In the genomic region with DNA sequence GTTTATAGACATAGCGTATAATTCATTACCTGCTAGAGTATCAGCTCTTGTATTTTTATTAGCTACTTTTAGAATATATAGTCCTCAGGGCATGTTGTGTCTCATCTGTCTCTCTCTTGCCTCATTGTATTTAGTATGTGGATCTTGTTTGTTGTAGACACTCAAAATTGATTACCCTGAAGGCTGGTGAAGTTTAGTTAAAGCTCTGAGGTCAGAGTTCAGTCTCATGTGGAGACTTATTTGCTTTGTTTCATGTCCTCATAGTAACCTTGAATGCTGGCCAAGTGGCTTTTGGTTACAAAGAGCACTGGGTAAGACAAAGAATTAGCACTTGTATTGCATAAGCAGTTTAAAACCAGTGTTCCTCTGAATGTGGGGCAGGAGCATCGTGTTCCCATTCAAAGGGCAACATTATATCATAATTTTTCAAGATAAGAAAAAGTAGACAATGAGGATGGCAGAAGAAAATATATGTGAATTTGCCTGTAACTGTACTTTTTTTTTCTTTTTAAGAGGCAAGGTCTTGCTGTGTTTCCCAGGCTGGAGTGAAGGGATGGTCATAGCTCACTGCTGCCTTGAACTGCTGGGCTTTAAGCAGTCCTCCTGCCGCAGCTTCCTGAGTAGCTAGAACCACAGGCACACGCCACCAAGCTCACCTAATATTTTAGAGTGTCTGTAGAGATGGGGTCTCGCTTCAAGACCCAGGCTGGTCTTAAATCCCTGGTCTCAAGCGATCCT, we compare ENCODE assay signal across 1 cellular context.
TF ChIP-seq lines count a peak whose summit lies in the region.

No MANE protein-coding gene starts in this region.

TF ChIP-seq in K562, 482 proteins besides CTCF, POLR2A, EP300 and RAD21 (continues in another document):
- TF ChIP-seq, protein P1, sequence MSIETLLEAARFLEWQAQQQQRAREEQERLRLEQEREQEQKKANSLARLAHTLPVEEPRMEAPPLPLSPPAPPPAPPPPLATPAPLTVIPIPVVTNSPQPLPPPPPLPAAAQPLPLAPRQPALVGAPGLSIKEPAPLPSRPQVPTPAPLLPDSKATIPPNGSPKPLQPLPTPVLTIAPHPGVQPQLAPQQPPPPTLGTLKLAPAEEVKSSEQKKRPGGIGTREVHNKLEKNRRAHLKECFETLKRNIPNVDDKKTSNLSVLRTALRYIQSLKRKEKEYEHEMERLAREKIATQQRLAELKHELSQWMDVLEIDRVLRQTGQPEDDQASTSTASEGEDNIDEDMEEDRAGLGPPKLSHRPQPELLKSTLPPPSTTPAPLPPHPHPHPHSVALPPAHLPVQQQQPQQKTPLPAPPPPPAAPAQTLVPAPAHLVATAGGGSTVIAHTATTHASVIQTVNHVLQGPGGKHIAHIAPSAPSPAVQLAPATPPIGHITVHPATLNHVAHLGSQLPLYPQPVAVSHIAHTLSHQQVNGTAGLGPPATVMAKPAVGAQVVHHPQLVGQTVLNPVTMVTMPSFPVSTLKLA (conservative IDR thresholded peaks at IDR 0.05): 0 out of 4 replicates have a peak, but pooled peaks of 1 of the 2 experiments have one; percentile 25
- TF ChIP-seq TBL1XR1 (IDR thresholded peaks at IDR 0.05; ENCODE audit: low read length in 2 of 2): no peak
- no peak for TF ChIP-seq ZNF436 (CRISPR knock-in tag; IDR thresholded peaks at IDR 0.05)
- TF ChIP-seq ZNF507 (tag; conservative IDR thresholded peaks at IDR 0.05): no peak
- peak; percentile 39 for TF ChIP-seq NFIC (IDR thresholded peaks at IDR 0.05)
- TF ChIP-seq TAF9B (IDR thresholded peaks at IDR 0.05; ENCODE audit: partially characterized antibody): peak; percentile 18
- no peak for TF ChIP-seq ZNF3 (CRISPR knock-in tag; IDR thresholded peaks at IDR 0.05)
- TF ChIP-seq, protein P2, sequence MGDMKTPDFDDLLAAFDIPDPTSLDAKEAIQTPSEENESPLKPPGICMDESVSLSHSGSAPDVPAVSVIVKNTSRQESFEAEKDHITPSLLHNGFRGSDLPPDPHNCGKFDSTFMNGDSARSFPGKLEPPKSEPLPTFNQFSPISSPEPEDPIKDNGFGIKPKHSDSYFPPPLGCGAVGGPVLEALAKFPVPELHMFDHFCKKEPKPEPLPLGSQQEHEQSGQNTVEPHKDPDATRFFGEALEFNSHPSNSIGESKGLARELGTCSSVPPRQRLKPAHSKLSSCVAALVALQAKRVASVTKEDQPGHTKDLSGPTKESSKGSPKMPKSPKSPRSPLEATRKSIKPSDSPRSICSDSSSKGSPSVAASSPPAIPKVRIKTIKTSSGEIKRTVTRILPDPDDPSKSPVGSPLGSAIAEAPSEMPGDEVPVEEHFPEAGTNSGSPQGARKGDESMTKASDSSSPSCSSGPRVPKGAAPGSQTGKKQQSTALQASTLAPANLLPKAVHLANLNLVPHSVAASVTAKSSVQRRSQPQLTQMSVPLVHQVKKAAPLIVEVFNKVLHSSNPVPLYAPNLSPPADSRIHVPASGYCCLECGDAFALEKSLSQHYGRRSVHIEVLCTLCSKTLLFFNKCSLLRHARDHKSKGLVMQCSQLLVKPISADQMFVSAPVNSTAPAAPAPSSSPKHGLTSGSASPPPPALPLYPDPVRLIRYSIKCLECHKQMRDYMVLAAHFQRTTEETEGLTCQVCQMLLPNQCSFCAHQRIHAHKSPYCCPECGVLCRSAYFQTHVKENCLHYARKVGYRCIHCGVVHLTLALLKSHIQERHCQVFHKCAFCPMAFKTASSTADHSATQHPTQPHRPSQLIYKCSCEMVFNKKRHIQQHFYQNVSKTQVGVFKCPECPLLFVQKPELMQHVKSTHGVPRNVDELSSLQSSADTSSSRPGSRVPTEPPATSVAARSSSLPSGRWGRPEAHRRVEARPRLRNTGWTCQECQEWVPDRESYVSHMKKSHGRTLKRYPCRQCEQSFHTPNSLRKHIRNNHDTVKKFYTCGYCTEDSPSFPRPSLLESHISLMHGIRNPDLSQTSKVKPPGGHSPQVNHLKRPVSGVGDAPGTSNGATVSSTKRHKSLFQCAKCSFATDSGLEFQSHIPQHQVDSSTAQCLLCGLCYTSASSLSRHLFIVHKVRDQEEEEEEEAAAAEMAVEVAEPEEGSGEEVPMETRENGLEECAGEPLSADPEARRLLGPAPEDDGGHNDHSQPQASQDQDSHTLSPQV (IDR thresholded peaks at IDR 0.05): peak; percentile 35; the same call in 1 of the 2 replicates
- peak; percentile 67 for TF ChIP-seq CEBPB (tag; IDR thresholded peaks at IDR 0.05)
- TF ChIP-seq ZNF668 (CRISPR knock-in tag; IDR thresholded peaks at IDR 0.05): 0 out of 2 replicates have a peak, but pooled peaks have one; percentile 23
- 0 out of 2 replicates have a peak, but pooled peaks have one; percentile 34 for TF ChIP-seq GATAD2B (IDR thresholded peaks at IDR 0.05; ENCODE audit: borderline replicate concordance)
- TF ChIP-seq, protein P3, sequence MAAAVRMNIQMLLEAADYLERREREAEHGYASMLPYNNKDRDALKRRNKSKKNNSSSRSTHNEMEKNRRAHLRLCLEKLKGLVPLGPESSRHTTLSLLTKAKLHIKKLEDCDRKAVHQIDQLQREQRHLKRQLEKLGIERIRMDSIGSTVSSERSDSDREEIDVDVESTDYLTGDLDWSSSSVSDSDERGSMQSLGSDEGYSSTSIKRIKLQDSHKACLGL (CRISPR knock-in tag; IDR thresholded peaks at IDR 0.05; ENCODE audit: borderline replicate concordance, poor library complexity, severe bottlenecking): no peak
- peak; percentile 37; the same call in 1 of the 2 replicates for TF ChIP-seq SOX6 (IDR thresholded peaks at IDR 0.05)
- no peak for TF ChIP-seq ZNF124 (CRISPR knock-in tag; IDR thresholded peaks at IDR 0.05)
- TF ChIP-seq, protein P4, sequence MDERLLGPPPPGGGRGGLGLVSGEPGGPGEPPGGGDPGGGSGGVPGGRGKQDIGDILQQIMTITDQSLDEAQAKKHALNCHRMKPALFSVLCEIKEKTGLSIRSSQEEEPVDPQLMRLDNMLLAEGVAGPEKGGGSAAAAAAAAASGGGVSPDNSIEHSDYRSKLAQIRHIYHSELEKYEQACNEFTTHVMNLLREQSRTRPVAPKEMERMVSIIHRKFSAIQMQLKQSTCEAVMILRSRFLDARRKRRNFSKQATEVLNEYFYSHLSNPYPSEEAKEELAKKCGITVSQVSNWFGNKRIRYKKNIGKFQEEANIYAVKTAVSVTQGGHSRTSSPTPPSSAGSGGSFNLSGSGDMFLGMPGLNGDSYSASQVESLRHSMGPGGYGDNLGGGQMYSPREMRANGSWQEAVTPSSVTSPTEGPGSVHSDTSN (CRISPR knock-in tag; IDR thresholded peaks at IDR 0.05; ENCODE audit: low read depth): no peak
- TF ChIP-seq, protein P4 (tag; conservative IDR thresholded peaks at IDR 0.05; ENCODE audit: low read depth): peak; percentile 42; the same call in 1 of the 2 replicates
- no peak for TF ChIP-seq FIP1L1 (IDR thresholded peaks at IDR 0.05; ENCODE audit: low read depth, low read length, poor library complexity, severe bottlenecking)
- TF ChIP-seq, protein P5, sequence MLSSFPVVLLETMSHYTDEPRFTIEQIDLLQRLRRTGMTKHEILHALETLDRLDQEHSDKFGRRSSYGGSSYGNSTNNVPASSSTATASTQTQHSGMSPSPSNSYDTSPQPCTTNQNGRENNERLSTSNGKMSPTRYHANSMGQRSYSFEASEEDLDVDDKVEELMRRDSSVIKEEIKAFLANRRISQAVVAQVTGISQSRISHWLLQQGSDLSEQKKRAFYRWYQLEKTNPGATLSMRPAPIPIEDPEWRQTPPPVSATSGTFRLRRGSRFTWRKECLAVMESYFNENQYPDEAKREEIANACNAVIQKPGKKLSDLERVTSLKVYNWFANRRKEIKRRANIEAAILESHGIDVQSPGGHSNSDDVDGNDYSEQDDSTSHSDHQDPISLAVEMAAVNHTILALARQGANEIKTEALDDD (IDR thresholded peaks at IDR 0.05): 0 out of 2 replicates have a peak, but pooled peaks have one; percentile 13
- TF ChIP-seq ZFP30 (CRISPR knock-in tag; IDR thresholded peaks at IDR 0.05; ENCODE audit: borderline replicate concordance): no peak
- TF ChIP-seq CSDE1 (IDR thresholded peaks at IDR 0.05): no peak
- TF ChIP-seq CEBPG (CRISPR knock-in tag; IDR thresholded peaks at IDR 0.05): no peak
- TF ChIP-seq CEBPG (tag; conservative IDR thresholded peaks at IDR 0.05 in 1 of 2, IDR thresholded peaks at IDR 0.05 in 1 of 2): peak; percentile 64 to 80
- no peak for TF ChIP-seq U2AF2 (optimal IDR thresholded peaks at IDR 0.05; ENCODE audit: low read depth, low read length)
- TF ChIP-seq MECOM (CRISPR knock-in tag; IDR thresholded peaks at IDR 0.05): no peak
- TF ChIP-seq, protein P6, sequence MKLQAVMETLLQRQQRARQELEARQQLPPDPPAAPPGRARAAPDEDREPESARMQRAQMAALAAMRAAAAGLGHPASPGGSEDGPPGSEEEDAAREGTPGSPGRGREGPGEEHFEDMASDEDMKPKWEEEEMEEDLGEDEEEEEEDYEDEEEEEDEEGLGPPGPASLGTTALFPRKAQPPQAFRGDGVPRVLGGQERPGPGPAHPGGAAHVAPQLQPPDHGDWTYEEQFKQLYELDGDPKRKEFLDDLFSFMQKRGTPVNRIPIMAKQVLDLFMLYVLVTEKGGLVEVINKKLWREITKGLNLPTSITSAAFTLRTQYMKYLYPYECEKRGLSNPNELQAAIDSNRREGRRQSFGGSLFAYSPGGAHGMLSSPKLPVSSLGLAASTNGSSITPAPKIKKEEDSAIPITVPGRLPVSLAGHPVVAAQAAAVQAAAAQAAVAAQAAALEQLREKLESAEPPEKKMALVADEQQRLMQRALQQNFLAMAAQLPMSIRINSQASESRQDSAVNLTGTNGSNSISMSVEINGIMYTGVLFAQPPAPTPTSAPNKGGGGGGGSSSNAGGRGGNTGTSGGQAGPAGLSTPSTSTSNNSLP (IDR thresholded peaks at IDR 0.05; ENCODE audit: borderline replicate concordance, low read depth, low read length): no peak
- TF ChIP-seq CBX1 (IDR thresholded peaks at IDR 0.05; ENCODE audit: low read depth): no peak
- no peak for TF ChIP-seq RBM25 (IDR thresholded peaks at IDR 0.05; ENCODE audit: low read depth, low read length, severe bottlenecking)
- TF ChIP-seq NR2C1 (IDR thresholded peaks at IDR 0.05): peak; percentile 69
- peak; percentile 85 for TF ChIP-seq NR2C1 (tag; IDR thresholded peaks at IDR 0.05)
- 0 out of 2 replicates have a peak, but pooled peaks have one; percentile 8 for TF ChIP-seq THRAP3 (IDR thresholded peaks at IDR 0.05; ENCODE audit: borderline replicate concordance)
- TF ChIP-seq HDAC8 (tag; IDR thresholded peaks at IDR 0.05): no peak
- TF ChIP-seq HLTF (IDR thresholded peaks at IDR 0.05): no peak
- TF ChIP-seq, protein P7, sequence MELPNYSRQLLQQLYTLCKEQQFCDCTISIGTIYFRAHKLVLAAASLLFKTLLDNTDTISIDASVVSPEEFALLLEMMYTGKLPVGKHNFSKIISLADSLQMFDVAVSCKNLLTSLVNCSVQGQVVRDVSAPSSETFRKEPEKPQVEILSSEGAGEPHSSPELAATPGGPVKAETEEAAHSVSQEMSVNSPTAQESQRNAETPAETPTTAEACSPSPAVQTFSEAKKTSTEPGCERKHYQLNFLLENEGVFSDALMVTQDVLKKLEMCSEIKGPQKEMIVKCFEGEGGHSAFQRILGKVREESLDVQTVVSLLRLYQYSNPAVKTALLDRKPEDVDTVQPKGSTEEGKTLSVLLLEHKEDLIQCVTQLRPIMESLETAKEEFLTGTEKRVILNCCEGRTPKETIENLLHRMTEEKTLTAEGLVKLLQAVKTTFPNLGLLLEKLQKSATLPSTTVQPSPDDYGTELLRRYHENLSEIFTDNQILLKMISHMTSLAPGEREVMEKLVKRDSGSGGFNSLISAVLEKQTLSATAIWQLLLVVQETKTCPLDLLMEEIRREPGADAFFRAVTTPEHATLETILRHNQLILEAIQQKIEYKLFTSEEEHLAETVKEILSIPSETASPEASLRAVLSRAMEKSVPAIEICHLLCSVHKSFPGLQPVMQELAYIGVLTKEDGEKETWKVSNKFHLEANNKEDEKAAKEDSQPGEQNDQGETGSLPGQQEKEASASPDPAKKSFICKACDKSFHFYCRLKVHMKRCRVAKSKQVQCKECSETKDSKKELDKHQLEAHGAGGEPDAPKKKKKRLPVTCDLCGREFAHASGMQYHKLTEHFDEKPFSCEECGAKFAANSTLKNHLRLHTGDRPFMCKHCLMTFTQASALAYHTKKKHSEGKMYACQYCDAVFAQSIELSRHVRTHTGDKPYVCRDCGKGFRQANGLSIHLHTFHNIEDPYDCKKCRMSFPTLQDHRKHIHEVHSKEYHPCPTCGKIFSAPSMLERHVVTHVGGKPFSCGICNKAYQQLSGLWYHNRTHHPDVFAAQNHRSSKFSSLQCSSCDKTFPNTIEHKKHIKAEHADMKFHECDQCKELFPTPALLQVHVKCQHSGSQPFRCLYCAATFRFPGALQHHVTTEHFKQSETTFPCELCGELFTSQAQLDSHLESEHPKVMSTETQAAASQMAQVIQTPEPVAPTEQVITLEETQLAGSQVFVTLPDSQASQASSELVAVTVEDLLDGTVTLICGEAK (IDR thresholded peaks at IDR 0.05): 0 out of 2 replicates have a peak, but pooled peaks have one; percentile 3
- TF ChIP-seq, protein P7 (CRISPR knock-in tag; IDR thresholded peaks at IDR 0.05): no peak
- no peak for TF ChIP-seq NR2C2 (CRISPR knock-in tag; IDR thresholded peaks at IDR 0.05)
- peak; percentile 85 for TF ChIP-seq NR2C2 (tag; IDR thresholded peaks at IDR 0.05)
- TF ChIP-seq RFX1 (IDR thresholded peaks at IDR 0.05): peak; percentile 18; the same call in 1 of the 2 replicates
- TF ChIP-seq E2F3 (CRISPR knock-in tag; IDR thresholded peaks at IDR 0.05): no peak
